8 cellular contexts compared by ENCODE assay signal in the genomic region with DNA sequence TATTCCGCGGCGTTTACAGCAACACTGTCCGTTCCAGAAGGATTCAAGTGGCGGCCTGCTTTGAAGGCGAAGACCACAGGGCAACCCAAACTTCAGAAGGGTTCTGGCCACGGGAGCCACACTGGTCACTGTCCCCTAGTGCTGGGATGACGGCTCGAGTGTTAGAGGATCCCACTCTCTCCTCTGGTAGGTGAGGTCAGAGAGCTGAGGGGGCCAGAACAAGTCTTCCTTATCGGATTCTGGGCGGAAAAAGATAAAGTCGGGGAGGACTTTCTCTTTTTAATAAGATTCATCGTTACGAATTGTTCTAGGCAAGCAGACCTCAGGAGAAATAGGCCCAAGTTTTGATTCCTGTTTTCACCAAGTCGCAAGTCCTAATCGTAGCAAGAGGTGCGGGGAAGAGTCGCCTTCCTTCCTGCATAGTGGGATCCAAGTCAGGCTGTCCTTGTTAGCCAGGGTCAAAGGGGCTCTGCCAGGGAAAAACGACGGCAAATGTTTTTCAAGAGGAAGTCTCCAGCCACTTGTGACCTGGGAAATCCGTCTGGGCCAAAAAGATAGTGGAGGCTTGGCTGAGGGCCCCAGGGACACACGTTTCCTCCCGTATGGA. TPM values are rescaled to one million over a fixed set of nuclear protein-coding genes. Genes with fewer than 3 reads are reported as not detected.
DNase-seq lines count a peak whose midpoint lies in the region; ATAC-seq and TF ChIP-seq lines count a peak whose summit lies in the region.

No MANE protein-coding gene starts in this region.

- no peak for TF ChIP-seq CTCF in PC-9 (conservative IDR thresholded peaks at IDR 0.05)
- TF ChIP-seq CTCF in lower leg skin (IDR thresholded peaks at IDR 0.05): no peak

- peak overlapping the region; percentile 88 for H3K4me3 Mint-ChIP-seq in T-helper 2 cell treated with Interferon-gamma antibody and Interleukin-4, amounts not matched to agents 5 μg/mL and 100 μg/mL, for 36 hours

- CTCF ChIA-PET in PC-9 (lab: Charles Lee): interaction anchor here (0.6 to 1.6 kb wide), 7 partner anchors 232 to 419 kb away, joined by 3 to 15 read pairs (median 4); no protein-coding TSS in a partner anchor

- peaks cover 31% of the 10 kb centered on the region for H3K4me1 Mint-ChIP-seq in T-helper 2 cell treated with Interferon-gamma antibody and Interleukin-4, amounts not matched to agents 5 μg/mL and 100 μg/mL, for 36 hours (ENCODE audit: low read depth)

- TSS peak; percentile 77 for BruUV-seq in PC-9 (replicated peaks; lab: Mats Ljungman, UMichigan)

- POLR2A ChIA-PET in PC-9 (lab: Charles Lee; ENCODE audit: unreplicated experiment): interaction anchor here (0.5 to 2.4 kb wide), 12 partner anchors 15 to 464 kb away, joined by 3 to 21 read pairs (median 6); a partner anchor contains a TSS

- peaks cover 7% of the 10 kb centered on the region for H3K9me3 Mint-ChIP-seq in T-helper 2 cell treated with Interferon-gamma antibody and Interleukin-4, amounts not matched to agents 5 μg/mL and 100 μg/mL, for 36 hours

- no peaks in the 10 kb centered on the region for H3K27me3 ChIP-seq in PC-9 (ENCODE audit: insufficient read depth, low read depth)

- H3F3A ChIP-seq in PC-9 (ENCODE audit: insufficient read depth, low read depth): peaks cover 24% of the 10 kb centered on the region

- ATAC-seq in GM19397 (IDR thresholded peaks at IDR 0.05; ENCODE audit: unreplicated experiment): no peak

- H3K36me3 ChIP-seq in PC-9 (ENCODE audit: low read depth): peaks cover 13% of the 10 kb centered on the region

- H3K27me3 Mint-ChIP-seq in T-helper 2 cell treated with Interferon-gamma antibody and Interleukin-4, amounts not matched to agents 5 μg/mL and 100 μg/mL, for 36 hours (ENCODE audit: low read depth): peaks cover 2% of the 10 kb centered on the region

- intact Hi-C loops in PC-9 (cut with micrococcal nuclease; ENCODE audit: unreplicated experiment): loop anchor here (1.0 to 5.0 kb wide), 9 partner anchors 15 to 674 kb away; a partner anchor contains a TSS
- intact Hi-C loops in lower leg skin (cut with DNase I; ENCODE audit: low total_unique reads): loop anchor here (2.0 kb wide), 1 partner anchor 312 kb away; no protein-coding TSS in a partner anchor

- TF ChIP-seq POLR2A in lower leg skin (IDR thresholded peaks at IDR 0.05): no peak

- peak overlapping the region; percentile 85 for H3K4me2 ChIP-seq in PC-9

- H4K20me1 ChIP-seq in PC-9 (ENCODE audit: insufficient read depth): 0 out of 2 replicates have a peak, but pooled peaks cover 6% of the 10 kb centered on the region

- H3K9me3 ChIP-seq in PC-9 (ENCODE audit: insufficient read depth, low read depth): no peaks in the 10 kb centered on the region

- WGBS in lower leg skin, 2 donors: 31 to 38% methylated on average over 21 to 23 of the region's 23 CpGs

- peak overlapping the region; percentile 99 for H3K27ac Mint-ChIP-seq in T-helper 2 cell treated with Interferon-gamma antibody and Interleukin-4, amounts not matched to agents 5 μg/mL and 100 μg/mL, for 36 hours

- H2AFZ ChIP-seq in PC-9: peak overlapping the region; percentile 72

- peaks cover 51% of the 10 kb centered on the region for H3K79me2 ChIP-seq in PC-9 (ENCODE audit: low read depth)

- H3K27ac ChIP-seq in PC-9 (peak overlapping the region; percentile 87), caudate nucleus (ENCODE audit: low read depth, low read length) (peak overlapping the region; percentile 99)

- DNase-seq in T-helper 2 cell treated with Interferon-gamma antibody and Interleukin-4, amounts not matched to agents 5 μg/mL and 100 μg/mL, for 36 hours (ENCODE audit: low spot score): peak; percentile 23
- no peak for DNase-seq in T-helper 2 cell
- peak in 1 of 2 experiments; percentile 37 for DNase-seq in PC-9
- DNase-seq in caudate nucleus (lab: John Stamatoyannopoulos, UW): peak in 24 of 61 donors; percentile 6 to 77 (median 40)
- peak; percentile 60 to 90 for DNase-seq in lower leg skin (ENCODE audit: low spot score in 2 of 2)
- DNase-seq in superior temporal gyrus (ENCODE audit: extremely low spot score): peak; percentile 59
- DNase-seq in NCI-H524 treated with DMSO at 0.1 percent for 48 hours (lab: John Stamatoyannopoulos, UW): no peak

- H3K36me3 Mint-ChIP-seq in T-helper 2 cell treated with Interferon-gamma antibody and Interleukin-4, amounts not matched to agents 5 μg/mL and 100 μg/mL, for 36 hours (ENCODE audit: low read depth): peaks cover 39% of the 10 kb centered on the region

- peaks cover 36% of the 10 kb centered on the region for H3K4me1 ChIP-seq in PC-9 (replicated peaks; ENCODE audit: insufficient read depth)

- H3K4me3 ChIP-seq in PC-9 (peak overlapping the region; percentile 86), lower leg skin (ENCODE audit: low read depth, poor library complexity, severe bottlenecking) (peak overlapping the region; percentile 12)

- no peaks in the 10 kb centered on the region for H3K9me2 ChIP-seq in PC-9 (ENCODE audit: insufficient read depth)

RNA-seq across cellular contexts. Expression of a gene that starts 0.9 kb away (rescaled TPM):
- 469 and 532 TPM in 2 replicates for total RNA-seq in PC-9 (2021)
- total RNA-seq in lower leg skin: 100 to 1,000 TPM; 240 to 337 (median 294) TPM

RNA-seq across cellular contexts. Expression of a gene that starts 15.2 kb away (rescaled TPM):
- total RNA-seq in PC-9 (2021) (381 and 383 TPM in 2 replicates), lower leg skin (100 to 1,000 TPM; 240 to 360 (median 286) TPM)

RNA-seq across cellular contexts. Expression of a gene that starts 27.0 kb away (rescaled TPM):
- total RNA-seq in PC-9 (2021) (0.88 and 1.3 TPM in 2 replicates), lower leg skin (1 to 10 TPM in 3 of 4 donors, under 1 TPM in 1; 0.67 to 2.1 (median 1.5) TPM)

Comparison
In these comparisons a context has a peak if more than half of its experiments do, and no peak if none do; other contexts are left out.
1. DNase-seq: peak in T-helper 2 cell treated with Interferon-gamma antibody and Interleukin-4, amounts not matched to agents 5 μg/mL and 100 μg/mL, for 36 hours (single experiment), lower leg skin (2 of 2) and superior temporal gyrus (single experiment); none in T-helper 2 cell (0 of 5) and NCI-H524 treated with DMSO at 0.1 percent for 48 hours (single experiment).